In genomic region chr7:22822486-22823141, GRCh38 we compare ENCODE assay signal across 1 cellular context.
TF ChIP-seq lines count a peak whose summit lies in the region.

Gene TOMM7 (minus strand): TSS chr7:22822849. CDS start chr7:22822779, 70 bp downstream.

TF ChIP-seq in K562, 482 proteins besides CTCF, POLR2A, EP300 and RAD21 (continued from another document and continues in another):
- TF ChIP-seq, protein P1, sequence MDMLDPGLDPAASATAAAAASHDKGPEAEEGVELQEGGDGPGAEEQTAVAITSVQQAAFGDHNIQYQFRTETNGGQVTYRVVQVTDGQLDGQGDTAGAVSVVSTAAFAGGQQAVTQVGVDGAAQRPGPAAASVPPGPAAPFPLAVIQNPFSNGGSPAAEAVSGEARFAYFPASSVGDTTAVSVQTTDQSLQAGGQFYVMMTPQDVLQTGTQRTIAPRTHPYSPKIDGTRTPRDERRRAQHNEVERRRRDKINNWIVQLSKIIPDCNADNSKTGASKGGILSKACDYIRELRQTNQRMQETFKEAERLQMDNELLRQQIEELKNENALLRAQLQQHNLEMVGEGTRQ (CRISPR knock-in tag; IDR thresholded peaks at IDR 0.05), result no peak
- TF ChIP-seq NFRKB (IDR thresholded peaks at IDR 0.05; ENCODE audit: low read depth), result peak; percentile 79; the same call in 1 of the 2 replicates
- TF ChIP-seq GTF2B (IDR thresholded peaks at IDR 0.05; ENCODE audit: extremely low read depth, insufficient read length), result peak; percentile 57
- TF ChIP-seq HNRNPUL1 (IDR thresholded peaks at IDR 0.05; ENCODE audit: low read length), result no peak
- no peak for TF ChIP-seq ZBTB8A (IDR thresholded peaks at IDR 0.05; ENCODE audit: partially characterized antibody)
- TF ChIP-seq EP400 (IDR thresholded peaks at IDR 0.05), result peak; percentile 80
- no peak for TF ChIP-seq CBFA2T3 (IDR thresholded peaks at IDR 0.05)
- TF ChIP-seq ZNF23 (CRISPR knock-in tag; IDR thresholded peaks at IDR 0.05), result no peak
- TF ChIP-seq BRCA1 (IDR thresholded peaks at IDR 0.05), result no peak
- TF ChIP-seq BRCA1 (CRISPR knock-in tag; IDR thresholded peaks at IDR 0.05), result no peak
- TF ChIP-seq MTF1 (CRISPR knock-in tag; IDR thresholded peaks at IDR 0.05; ENCODE audit: borderline replicate concordance), result no peak
- no peak for TF ChIP-seq ZFPM2 (CRISPR knock-in tag; IDR thresholded peaks at IDR 0.05)
- no peak for TF ChIP-seq BCLAF1 (IDR thresholded peaks at IDR 0.05; ENCODE audit: borderline replicate concordance in 1 of 2, control insufficient read depth in 1 of 2, low read depth in 2 of 2, low read length in 1 of 2)
- no peak for TF ChIP-seq ARID2 (IDR thresholded peaks at IDR 0.05)
- no peak for TF ChIP-seq SP2 (IDR thresholded peaks at IDR 0.05; ENCODE audit: extremely low read depth, low read depth, low read length, poor library complexity, severe bottlenecking)
- TF ChIP-seq CHD7 (IDR thresholded peaks at IDR 0.05; ENCODE audit: low read depth, low read length), result no peak
- TF ChIP-seq ARID4B (CRISPR knock-in tag; IDR thresholded peaks at IDR 0.05), result 0 out of 2 replicates have a peak, but pooled peaks have one; percentile 27
- TF ChIP-seq, protein P2, sequence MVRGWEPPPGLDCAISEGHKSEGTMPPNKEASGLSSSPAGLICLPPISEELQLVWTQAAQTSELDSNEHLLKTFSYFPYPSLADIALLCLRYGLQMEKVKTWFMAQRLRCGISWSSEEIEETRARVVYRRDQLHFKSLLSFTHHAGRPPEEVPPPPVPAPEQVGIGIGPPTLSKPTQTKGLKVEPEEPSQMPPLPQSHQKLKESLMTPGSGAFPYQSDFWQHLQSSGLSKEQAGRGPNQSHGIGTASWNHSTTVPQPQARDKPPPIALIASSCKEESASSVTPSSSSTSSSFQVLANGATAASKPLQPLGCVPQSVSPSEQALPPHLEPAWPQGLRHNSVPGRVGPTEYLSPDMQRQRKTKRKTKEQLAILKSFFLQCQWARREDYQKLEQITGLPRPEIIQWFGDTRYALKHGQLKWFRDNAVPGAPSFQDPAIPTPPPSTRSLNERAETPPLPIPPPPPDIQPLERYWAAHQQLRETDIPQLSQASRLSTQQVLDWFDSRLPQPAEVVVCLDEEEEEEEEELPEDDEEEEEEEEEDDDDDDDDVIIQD (CRISPR knock-in tag; IDR thresholded peaks at IDR 0.05), result no peak
- no peak for TF ChIP-seq NFYB (IDR thresholded peaks at IDR 0.05; ENCODE audit: extremely low read depth, insufficient read length)
- TF ChIP-seq NCOR1 (IDR thresholded peaks at IDR 0.05), result no peak
- TF ChIP-seq NFXL1 (CRISPR knock-in tag; IDR thresholded peaks at IDR 0.05), result no peak
- TF ChIP-seq PTRF (tag; IDR thresholded peaks at IDR 0.05), result no peak
- no peak for TF ChIP-seq TFE3 (CRISPR knock-in tag; IDR thresholded peaks at IDR 0.05)
- no peak for TF ChIP-seq REST (CRISPR knock-in tag; IDR thresholded peaks at IDR 0.05; ENCODE audit: low read depth)
